9 cellular contexts compared by ENCODE assay signal in the genomic region with DNA sequence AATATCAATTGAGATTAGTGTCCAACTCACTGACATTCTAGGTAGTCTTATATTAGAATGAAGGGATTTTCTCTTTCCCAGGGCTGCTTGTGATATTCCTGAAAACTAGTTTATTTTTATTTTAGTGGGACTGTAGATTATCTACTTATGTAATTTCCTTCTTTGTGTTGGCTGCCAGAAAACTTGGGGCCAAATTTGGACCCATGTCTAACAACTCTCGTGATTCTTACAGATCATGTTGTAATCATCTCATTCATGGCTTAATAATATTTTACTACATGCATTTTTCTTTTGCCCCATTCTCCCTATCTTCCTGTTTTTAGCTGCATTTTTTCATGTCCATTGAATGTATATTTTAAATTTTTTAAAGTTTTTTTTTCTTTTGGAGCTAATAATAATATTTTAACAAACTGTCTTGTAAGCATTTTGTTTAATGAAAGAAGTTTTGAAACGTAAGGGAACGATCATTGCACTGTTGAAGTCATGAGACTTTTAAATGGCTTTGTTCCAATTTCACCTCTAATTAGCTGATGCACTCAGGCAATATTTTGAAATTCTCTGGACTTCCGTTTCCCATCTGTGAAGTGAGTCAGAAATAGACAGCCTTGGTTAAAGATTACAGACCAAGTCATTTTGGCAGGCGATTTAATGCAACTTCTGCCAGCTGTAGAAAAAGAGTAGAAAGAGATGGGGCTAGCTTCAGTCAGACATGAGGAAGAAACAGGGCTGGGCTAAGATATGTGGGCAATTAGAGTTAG. TPM values are rescaled to one million over a fixed set of nuclear protein-coding genes. Genes with fewer than 3 reads are reported as not detected.
DNase-seq lines count a peak whose midpoint lies in the region; ATAC-seq, FAIRE-seq and TF ChIP-seq lines count a peak whose summit lies in the region.
"Had no signal": no experiment of that assay in that cellular context is flagged by ENCODE, and none has a peak within 500 bp of the region (broad histone marks: within the 10 kb centered on the region; RNA-seq: fewer than 3 reads in every experiment).

No MANE protein-coding gene starts in this region.

- FAIRE-seq in islet of Langerhans (lab: Jason Lieb, UNC): peak; percentile 97

- no peaks in the 10 kb centered on the region for H3K36me3 ChIP-seq in OCI-LY3 (replicated peaks; ENCODE audit: low read depth, low read length)

- H3K4me3 ChIP-seq in GM12865 (ENCODE audit: low read depth, low read length) (no peak overlapping the region), OCI-LY3 (ENCODE audit: low read length) (no peak overlapping the region)

- H3K9me3 Mint-ChIP-seq in natural killer cell: peaks cover 3 to 11% of the 10 kb centered on the region in 2 donors

- intact Hi-C loops in natural killer cell (cut with micrococcal nuclease): no loop called here

- no peaks in the 10 kb centered on the region for H4K20me1 ChIP-seq in OCI-LY3 (ENCODE audit: insufficient read depth, low read length)

- no peaks in the 10 kb centered on the region for H3K27me3 ChIP-seq in OCI-LY3 (ENCODE audit: low read depth, low read length)

- peak overlapping the region; percentile 15; the same call in 1 of the 2 replicates for H3K27ac ChIP-seq in OCI-LY3 (ENCODE audit: low read length)

- H3K27me3 Mint-ChIP-seq in natural killer cell (ENCODE audit: low read depth in 2 of 2): peaks cover 0 to 3% of the 10 kb centered on the region in 2 donors

- ATAC-seq in HG02759 (IDR thresholded peaks at IDR 0.05; ENCODE audit: unreplicated experiment): peak; percentile 92
- no peak for ATAC-seq in natural killer cell
- ATAC-seq in HG02610 (IDR thresholded peaks at IDR 0.05; ENCODE audit: unreplicated experiment): no peak

- H3K9ac ChIP-seq in OCI-LY3 (ENCODE audit: low read length): no peak overlapping the region

- H3K4me3 Mint-ChIP-seq in natural killer cell: no peak overlapping the region
- H3K4me3 Mint-ChIP-seq: naive B cell had no signal

- H3K4me1 Mint-ChIP-seq in natural killer cell: no peaks in the 10 kb centered on the region
- H3K4me1 Mint-ChIP-seq: naive B cell had no signal

- H3K36me3 Mint-ChIP-seq in natural killer cell: no peaks in the 10 kb centered on the region
- H3K36me3 Mint-ChIP-seq: naive B cell had no signal

- H3K4me2 ChIP-seq in OCI-LY3 (ENCODE audit: low read length): peak overlapping the region; percentile 38

- peaks cover 17% of the 10 kb centered on the region for H3K4me1 ChIP-seq in OCI-LY3 (ENCODE audit: low read length)

- no peaks in the 10 kb centered on the region for H3K9me3 ChIP-seq in OCI-LY3 (ENCODE audit: insufficient read depth, low read length)

- no peak overlapping the region for H2AFZ ChIP-seq in OCI-LY3 (ENCODE audit: low read depth, low read length)

- H3K79me2 ChIP-seq in OCI-LY3 (ENCODE audit: low read length): no peaks in the 10 kb centered on the region

- DNase-seq in GM12865 (ENCODE audit: low read depth): peak; percentile 70
- DNase-seq in natural killer cell: no peak
- no peak for DNase-seq in stimulated activated CD4-positive, alpha-beta T cell treated with anti-CD3 and anti-CD28 coated beads, Interleukin-15, amount 100 ng/mL, for 24 hours
- DNase-seq in amygdala (lab: John Stamatoyannopoulos, UW): no peak
- DNase-seq: naive B cell had no signal

- H3K27ac Mint-ChIP-seq in natural killer cell: no peak overlapping the region
- H3K27ac Mint-ChIP-seq: naive B cell had no signal

- TF ChIP-seq CTCF in GM12865 (IDR thresholded peaks at IDR 0.05; ENCODE audit: insufficient read depth, low read depth, low read length, missing control alignments) (no peak), OCI-LY3 (IDR thresholded peaks at IDR 0.05; ENCODE audit: low read depth, low read length) (no peak), natural killer cell (IDR thresholded peaks at IDR 0.05) (no peak)

RNA-seq across cellular contexts. Expression of a gene that starts 14.3 kb away (rescaled TPM):
- total RNA-seq in natural killer cell: not detected

RNA-seq across cellular contexts. Expression of a gene that starts 23.1 kb away (rescaled TPM):
- total RNA-seq in natural killer cell: not detected
